6 cellular contexts compared by ENCODE assay signal in genomic region chr3:165619077-165619476, GRCh38.
"Had no signal": no experiment of that assay in that cellular context is flagged by ENCODE, and none has a peak within 500 bp of the region (broad histone marks: within the 10 kb centered on the region; RNA-seq: fewer than 3 reads in every experiment).

No MANE protein-coding gene starts in this region.

- DNase-seq: IMR-90, KBM-7, KG1 had no signal

- ATAC-seq: HepG2, K562 had no signal

- H3K4me3 ChIP-seq: K562 had no signal

- H3K27ac ChIP-seq: HL-60 had no signal
